Comparison of ENCODE assay signal across 8 cellular contexts in genomic region chr10:73252445-73253225, GRCh38.
A peak's percentile ranks its signal among the peaks of the same experiment; 100 is the strongest.
DNase-seq lines count a peak whose midpoint lies in the region; ATAC-seq and TF ChIP-seq lines count a peak whose summit lies in the region.

TSS of gene MRPS16 (minus strand) at chr10:73252644. CDS start at chr10:73252482, 162 bp downstream.

- ATAC-seq in GM19025 (IDR thresholded peaks at IDR 0.05; ENCODE audit: low read depth, unreplicated experiment) (peak; percentile 77), HG03342 (IDR thresholded peaks at IDR 0.05; ENCODE audit: unreplicated experiment) (peak; percentile 71)
- peak; percentile 88 to 93 for ATAC-seq in activated CD4-positive, CD25-positive, alpha-beta regulatory T cell treated with anti-CD3 and anti-CD28 coated beads, Interleukin-2, amount 50 U/mL, for 24 hours

- DNase-seq in AG09309 (ENCODE audit: low read depth) (peak; percentile 88), NCI-H446 treated with DMSO at 0.1 percent for 48 hours (lab: John Stamatoyannopoulos, UW) (peak; percentile 89), cerebellar cortex (ENCODE audit: low spot score) (peak; percentile 98), islet precursor cell (peak; percentile 99)
- DNase-seq in stimulated activated CD4-positive, alpha-beta T cell treated with anti-CD3 and anti-CD28 coated beads, Interleukin-12 subunit alpha, Interleukin-12 subunit beta, amount 100 ng/mL, for 48 hours (ENCODE audit: low read depth in 2 of 3, low spot score in 1 of 3): peak; percentile 85 to 93 (median 86)

- TF ChIP-seq CTCF in AG09309 (IDR thresholded peaks at IDR 0.05; ENCODE audit: control insufficient read depth, insufficient read depth, low read depth, low read length, missing control alignments): no peak

- H3K4me3 ChIP-seq in AG09309 (ENCODE audit: control insufficient read depth, low read depth, low read length): peak within 1 kb of the TSS; percentile 85

Comparison
In these comparisons a context has a peak if more than half of its experiments do, and no peak if none do; other contexts are left out.
1. Peak in every context shown above with its lines: DNase-seq, ATAC-seq and H3K4me3 ChIP-seq.